ENCODE assay signal across 1 cellular context in genomic region chr11:118572075-118572913, GRCh38.
TF ChIP-seq lines count a peak whose summit lies in the region.

Gene ARCN1, plus strand, starts transcription at chr11:118572409. Its CDS starts 139 bp downstream, at chr11:118572548.

TF ChIP-seq in K562, 482 proteins besides CTCF, POLR2A, EP300 and RAD21 (continued from another document and continues in another):
- TF ChIP-seq, protein P1, sequence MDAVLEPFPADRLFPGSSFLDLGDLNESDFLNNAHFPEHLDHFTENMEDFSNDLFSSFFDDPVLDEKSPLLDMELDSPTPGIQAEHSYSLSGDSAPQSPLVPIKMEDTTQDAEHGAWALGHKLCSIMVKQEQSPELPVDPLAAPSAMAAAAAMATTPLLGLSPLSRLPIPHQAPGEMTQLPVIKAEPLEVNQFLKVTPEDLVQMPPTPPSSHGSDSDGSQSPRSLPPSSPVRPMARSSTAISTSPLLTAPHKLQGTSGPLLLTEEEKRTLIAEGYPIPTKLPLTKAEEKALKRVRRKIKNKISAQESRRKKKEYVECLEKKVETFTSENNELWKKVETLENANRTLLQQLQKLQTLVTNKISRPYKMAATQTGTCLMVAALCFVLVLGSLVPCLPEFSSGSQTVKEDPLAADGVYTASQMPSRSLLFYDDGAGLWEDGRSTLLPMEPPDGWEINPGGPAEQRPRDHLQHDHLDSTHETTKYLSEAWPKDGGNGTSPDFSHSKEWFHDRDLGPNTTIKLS (IDR thresholded peaks at IDR 0.05; ENCODE audit: borderline replicate concordance, low read depth) = peak; percentile 99
- no peak; the same call in 1 of the 2 replicates for TF ChIP-seq FOXK1 (CRISPR knock-in tag; IDR thresholded peaks at IDR 0.05; ENCODE audit: borderline replicate concordance)
- 0 out of 2 replicates have a peak, but pooled peaks have one; percentile 28 for TF ChIP-seq DPF2 (IDR thresholded peaks at IDR 0.05)
- no peak for TF ChIP-seq HSF4 (CRISPR knock-in tag; IDR thresholded peaks at IDR 0.05; ENCODE audit: borderline replicate concordance)
- TF ChIP-seq KDM1A (IDR thresholded peaks at IDR 0.05) = no peak
- peak; percentile 58; the same call in 1 of the 2 replicates for TF ChIP-seq E2F1 (CRISPR knock-in tag; IDR thresholded peaks at IDR 0.05)
- no peak for TF ChIP-seq SMARCE1 (IDR thresholded peaks at IDR 0.05)
- TF ChIP-seq, protein P2, sequence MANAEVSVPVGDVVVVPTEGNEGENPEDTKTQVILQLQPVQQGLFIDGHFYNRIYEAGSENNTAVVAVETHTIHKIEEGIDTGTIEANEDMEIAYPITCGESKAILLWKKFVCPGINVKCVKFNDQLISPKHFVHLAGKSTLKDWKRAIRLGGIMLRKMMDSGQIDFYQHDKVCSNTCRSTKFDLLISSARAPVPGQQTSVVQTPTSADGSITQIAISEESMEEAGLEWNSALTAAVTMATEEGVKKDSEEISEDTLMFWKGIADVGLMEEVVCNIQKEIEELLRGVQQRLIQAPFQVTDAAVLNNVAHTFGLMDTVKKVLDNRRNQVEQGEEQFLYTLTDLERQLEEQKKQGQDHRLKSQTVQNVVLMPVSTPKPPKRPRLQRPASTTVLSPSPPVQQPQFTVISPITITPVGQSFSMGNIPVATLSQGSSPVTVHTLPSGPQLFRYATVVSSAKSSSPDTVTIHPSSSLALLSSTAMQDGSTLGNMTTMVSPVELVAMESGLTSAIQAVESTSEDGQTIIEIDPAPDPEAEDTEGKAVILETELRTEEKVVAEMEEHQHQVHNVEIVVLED (CRISPR knock-in tag; IDR thresholded peaks at IDR 0.05) = no peak
- peak; percentile 17 for TF ChIP-seq CCNT2 (IDR thresholded peaks at IDR 0.05; ENCODE audit: borderline replicate concordance, extremely low read depth, insufficient read length, low read depth, low read length)
- no peak for TF ChIP-seq NELFE (IDR thresholded peaks at IDR 0.05; ENCODE audit: insufficient read depth, insufficient read length)
- peak; percentile 86 for TF ChIP-seq RBBP5 (IDR thresholded peaks at IDR 0.05; ENCODE audit: borderline replicate concordance, insufficient read depth, low read length, poor library complexity, severe bottlenecking)
- TF ChIP-seq HMG20B (CRISPR knock-in tag; IDR thresholded peaks at IDR 0.05) = no peak
- TF ChIP-seq DMBX1 (CRISPR knock-in tag; IDR thresholded peaks at IDR 0.05; ENCODE audit: borderline replicate concordance) = 0 out of 2 replicates have a peak, but pooled peaks have one; percentile 0
- TF ChIP-seq SUPT5H (IDR thresholded peaks at IDR 0.05) = peak; percentile 91
- TF ChIP-seq, protein P3, sequence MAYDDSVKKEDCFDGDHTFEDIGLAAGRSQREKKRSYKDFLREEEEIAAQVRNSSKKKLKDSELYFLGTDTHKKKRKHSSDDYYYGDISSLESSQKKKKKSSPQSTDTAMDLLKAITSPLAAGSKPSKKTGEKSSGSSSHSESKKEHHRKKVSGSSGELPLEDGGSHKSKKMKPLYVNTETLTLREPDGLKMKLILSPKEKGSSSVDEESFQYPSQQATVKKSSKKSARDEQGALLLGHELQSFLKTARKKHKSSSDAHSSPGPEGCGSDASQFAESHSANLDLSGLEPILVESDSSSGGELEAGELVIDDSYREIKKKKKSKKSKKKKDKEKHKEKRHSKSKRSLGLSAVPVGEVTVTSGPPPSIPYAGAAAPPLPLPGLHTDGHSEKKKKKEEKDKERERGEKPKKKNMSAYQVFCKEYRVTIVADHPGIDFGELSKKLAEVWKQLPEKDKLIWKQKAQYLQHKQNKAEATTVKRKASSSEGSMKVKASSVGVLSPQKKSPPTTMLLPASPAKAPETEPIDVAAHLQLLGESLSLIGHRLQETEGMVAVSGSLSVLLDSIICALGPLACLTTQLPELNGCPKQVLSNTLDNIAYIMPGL (CRISPR knock-in tag; IDR thresholded peaks at IDR 0.05) = peak; percentile 20; the same call in 1 of the 2 replicates
- TF ChIP-seq PCBP1 (IDR thresholded peaks at IDR 0.05; ENCODE audit: low read depth, low read length, poor library complexity, severe bottlenecking) = peak; percentile 75
- no peak for TF ChIP-seq SNAPC5 (CRISPR knock-in tag; IDR thresholded peaks at IDR 0.05)
- no peak for TF ChIP-seq JUN (IDR thresholded peaks at IDR 0.05; ENCODE audit: borderline replicate concordance, low read depth, low read length)
- peak; percentile 37; the same call in 1 of the 2 replicates for TF ChIP-seq JUN (CRISPR knock-in tag; IDR thresholded peaks at IDR 0.05; ENCODE audit: borderline replicate concordance)
- no peak for TF ChIP-seq JUND (IDR thresholded peaks at IDR 0.05; ENCODE audit: borderline replicate concordance, low read depth, low read length)
- TF ChIP-seq JUND (tag; IDR thresholded peaks at IDR 0.05; ENCODE audit: borderline replicate concordance, low read depth, low read length) = no peak
- TF ChIP-seq SMAD1 (IDR thresholded peaks at IDR 0.05; ENCODE audit: low read depth, low read length, partially characterized antibody) = peak; percentile 63
- TF ChIP-seq, protein P4, sequence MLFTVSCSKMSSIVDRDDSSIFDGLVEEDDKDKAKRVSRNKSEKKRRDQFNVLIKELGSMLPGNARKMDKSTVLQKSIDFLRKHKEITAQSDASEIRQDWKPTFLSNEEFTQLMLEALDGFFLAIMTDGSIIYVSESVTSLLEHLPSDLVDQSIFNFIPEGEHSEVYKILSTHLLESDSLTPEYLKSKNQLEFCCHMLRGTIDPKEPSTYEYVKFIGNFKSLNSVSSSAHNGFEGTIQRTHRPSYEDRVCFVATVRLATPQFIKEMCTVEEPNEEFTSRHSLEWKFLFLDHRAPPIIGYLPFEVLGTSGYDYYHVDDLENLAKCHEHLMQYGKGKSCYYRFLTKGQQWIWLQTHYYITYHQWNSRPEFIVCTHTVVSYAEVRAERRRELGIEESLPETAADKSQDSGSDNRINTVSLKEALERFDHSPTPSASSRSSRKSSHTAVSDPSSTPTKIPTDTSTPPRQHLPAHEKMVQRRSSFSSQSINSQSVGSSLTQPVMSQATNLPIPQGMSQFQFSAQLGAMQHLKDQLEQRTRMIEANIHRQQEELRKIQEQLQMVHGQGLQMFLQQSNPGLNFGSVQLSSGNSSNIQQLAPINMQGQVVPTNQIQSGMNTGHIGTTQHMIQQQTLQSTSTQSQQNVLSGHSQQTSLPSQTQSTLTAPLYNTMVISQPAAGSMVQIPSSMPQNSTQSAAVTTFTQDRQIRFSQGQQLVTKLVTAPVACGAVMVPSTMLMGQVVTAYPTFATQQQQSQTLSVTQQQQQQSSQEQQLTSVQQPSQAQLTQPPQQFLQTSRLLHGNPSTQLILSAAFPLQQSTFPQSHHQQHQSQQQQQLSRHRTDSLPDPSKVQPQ (CRISPR knock-in tag; IDR thresholded peaks at IDR 0.05; ENCODE audit: borderline replicate concordance) = no peak
- TF ChIP-seq COPS2 (conservative IDR thresholded peaks at IDR 0.05) = no peak
- TF ChIP-seq BRF1 (IDR thresholded peaks at IDR 0.05; ENCODE audit: borderline replicate concordance, extremely low read depth, insufficient read length) = no peak
- TF ChIP-seq MTF1 (CRISPR knock-in tag; IDR thresholded peaks at IDR 0.05; ENCODE audit: borderline replicate concordance) = no peak
- TF ChIP-seq TAL1 (IDR thresholded peaks at IDR 0.05) = no peak
- TF ChIP-seq THAP12 (CRISPR knock-in tag; IDR thresholded peaks at IDR 0.05) = no peak
- no peak for TF ChIP-seq ZBTB8A (IDR thresholded peaks at IDR 0.05; ENCODE audit: partially characterized antibody)
- TF ChIP-seq, protein P5, sequence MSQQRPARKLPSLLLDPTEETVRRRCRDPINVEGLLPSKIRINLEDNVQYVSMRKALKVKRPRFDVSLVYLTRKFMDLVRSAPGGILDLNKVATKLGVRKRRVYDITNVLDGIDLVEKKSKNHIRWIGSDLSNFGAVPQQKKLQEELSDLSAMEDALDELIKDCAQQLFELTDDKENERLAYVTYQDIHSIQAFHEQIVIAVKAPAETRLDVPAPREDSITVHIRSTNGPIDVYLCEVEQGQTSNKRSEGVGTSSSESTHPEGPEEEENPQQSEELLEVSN (IDR thresholded peaks at IDR 0.05; ENCODE audit: borderline replicate concordance in 1 of 2, extremely low read depth in 1 of 2, insufficient read depth in 1 of 2, insufficient read length in 1 of 2, low read depth in 1 of 2, low read length in 1 of 2, poor library complexity in 1 of 2, severe bottlenecking in 1 of 2) = peak in 1 of 2 experiments; percentile 26
- TF ChIP-seq RBM22 (IDR thresholded peaks at IDR 0.05; ENCODE audit: low read depth, low read length, poor library complexity, severe bottlenecking) = peak; percentile 75
- TF ChIP-seq ARID1B (IDR thresholded peaks at IDR 0.05) = no peak
- TF ChIP-seq SRSF9 (IDR thresholded peaks at IDR 0.05; ENCODE audit: borderline replicate concordance, low read depth, low read length) = no peak
- TF ChIP-seq, protein P6, sequence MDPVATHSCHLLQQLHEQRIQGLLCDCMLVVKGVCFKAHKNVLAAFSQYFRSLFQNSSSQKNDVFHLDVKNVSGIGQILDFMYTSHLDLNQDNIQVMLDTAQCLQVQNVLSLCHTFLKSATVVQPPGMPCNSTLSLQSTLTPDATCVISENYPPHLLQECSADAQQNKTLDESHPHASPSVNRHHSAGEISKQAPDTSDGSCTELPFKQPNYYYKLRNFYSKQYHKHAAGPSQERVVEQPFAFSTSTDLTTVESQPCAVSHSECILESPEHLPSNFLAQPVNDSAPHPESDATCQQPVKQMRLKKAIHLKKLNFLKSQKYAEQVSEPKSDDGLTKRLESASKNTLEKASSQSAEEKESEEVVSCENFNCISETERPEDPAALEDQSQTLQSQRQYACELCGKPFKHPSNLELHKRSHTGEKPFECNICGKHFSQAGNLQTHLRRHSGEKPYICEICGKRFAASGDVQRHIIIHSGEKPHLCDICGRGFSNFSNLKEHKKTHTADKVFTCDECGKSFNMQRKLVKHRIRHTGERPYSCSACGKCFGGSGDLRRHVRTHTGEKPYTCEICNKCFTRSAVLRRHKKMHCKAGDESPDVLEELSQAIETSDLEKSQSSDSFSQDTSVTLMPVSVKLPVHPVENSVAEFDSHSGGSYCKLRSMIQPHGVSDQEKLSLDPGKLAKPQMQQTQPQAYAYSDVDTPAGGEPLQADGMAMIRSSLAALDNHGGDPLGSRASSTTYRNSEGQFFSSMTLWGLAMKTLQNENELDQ (CRISPR knock-in tag; IDR thresholded peaks at IDR 0.05; ENCODE audit: borderline replicate concordance) = 0 out of 2 replicates have a peak, but pooled peaks have one; percentile 26
- TF ChIP-seq, protein P7, sequence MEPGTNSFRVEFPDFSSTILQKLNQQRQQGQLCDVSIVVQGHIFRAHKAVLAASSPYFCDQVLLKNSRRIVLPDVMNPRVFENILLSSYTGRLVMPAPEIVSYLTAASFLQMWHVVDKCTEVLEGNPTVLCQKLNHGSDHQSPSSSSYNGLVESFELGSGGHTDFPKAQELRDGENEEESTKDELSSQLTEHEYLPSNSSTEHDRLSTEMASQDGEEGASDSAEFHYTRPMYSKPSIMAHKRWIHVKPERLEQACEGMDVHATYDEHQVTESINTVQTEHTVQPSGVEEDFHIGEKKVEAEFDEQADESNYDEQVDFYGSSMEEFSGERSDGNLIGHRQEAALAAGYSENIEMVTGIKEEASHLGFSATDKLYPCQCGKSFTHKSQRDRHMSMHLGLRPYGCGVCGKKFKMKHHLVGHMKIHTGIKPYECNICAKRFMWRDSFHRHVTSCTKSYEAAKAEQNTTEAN (CRISPR knock-in tag; IDR thresholded peaks at IDR 0.05) = no peak
- no peak for TF ChIP-seq RBM15 (IDR thresholded peaks at IDR 0.05; ENCODE audit: insufficient read depth, low read length)
- no peak for TF ChIP-seq SAFB (IDR thresholded peaks at IDR 0.05; ENCODE audit: borderline replicate concordance, low read depth, low read length)
- TF ChIP-seq HOXB6 (CRISPR knock-in tag; IDR thresholded peaks at IDR 0.05; ENCODE audit: borderline replicate concordance) = no peak
- peak in 1 of 2 experiments; percentile 73; a peak in 1 of 4 replicates for TF ChIP-seq HDAC1 (IDR thresholded peaks at IDR 0.05)
- no peak for TF ChIP-seq ZNF76 (CRISPR knock-in tag; IDR thresholded peaks at IDR 0.05; ENCODE audit: borderline replicate concordance)
- TF ChIP-seq, protein P8, sequence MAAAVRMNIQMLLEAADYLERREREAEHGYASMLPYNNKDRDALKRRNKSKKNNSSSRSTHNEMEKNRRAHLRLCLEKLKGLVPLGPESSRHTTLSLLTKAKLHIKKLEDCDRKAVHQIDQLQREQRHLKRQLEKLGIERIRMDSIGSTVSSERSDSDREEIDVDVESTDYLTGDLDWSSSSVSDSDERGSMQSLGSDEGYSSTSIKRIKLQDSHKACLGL (CRISPR knock-in tag; IDR thresholded peaks at IDR 0.05; ENCODE audit: borderline replicate concordance, poor library complexity, severe bottlenecking) = no peak
- TF ChIP-seq HCFC1 (IDR thresholded peaks at IDR 0.05; ENCODE audit: low read depth, low read length) = peak; percentile 34; the same call in 1 of the 2 replicates
- TF ChIP-seq TSC22D4 (tag; IDR thresholded peaks at IDR 0.05) = no peak
